24 cellular contexts compared by ENCODE assay signal in genomic region chr7:70353310-70353947, GRCh38.
DNase-seq lines count a peak whose midpoint lies in the region; ATAC-seq and TF ChIP-seq lines count a peak whose summit lies in the region.
"Had no signal": no experiment of that assay in that cellular context is flagged by ENCODE, and none has a peak within 500 bp of the region (broad histone marks: within the 10 kb centered on the region; RNA-seq: fewer than 3 reads in every experiment).

No MANE protein-coding gene starts in this region.

- H3K4me3 ChIP-seq in endodermal cell (ENCODE audit: low read length) (no peak overlapping the region), adrenal gland (no peak overlapping the region)
- H3K4me3 ChIP-seq: GM12878, neural progenitor cell, PC-9, SJSA1, upper lobe of left lung had no signal

- H3K9ac ChIP-seq in endodermal cell (ENCODE audit: extremely low read depth, low read length, poor library complexity, severe bottlenecking), result no peak overlapping the region
- H3K9ac ChIP-seq: neural progenitor cell had no signal

- DNase-seq in GM04503 (ENCODE audit: low read depth), result peak; percentile 17
- DNase-seq in NCI-H446 treated with DMSO at 0.1 percent for 48 hours (lab: John Stamatoyannopoulos, UW), result peak; percentile 28
- DNase-seq in endodermal cell, result no peak
- no peak for DNase-seq in naive B cell
- no peak for DNase-seq in adrenal gland
- DNase-seq in effector CD4-positive, alpha-beta T cell, result no peak
- no peak for DNase-seq in T1000 (lab: John Stamatoyannopoulos, UW)
- DNase-seq: effector memory CD8-positive, alpha-beta T cell; foreskin keratinocyte; HCEC 1CT; kidney glomerular epithelial cell; mesenchymal stem cell; NCI-H1436; PC-9; stimulated activated CD4-positive, alpha-beta T cell treated with anti-CD3 and anti-CD28 coated beads, Interleukin-2, amount 100 ng/mL, for 48 hours; stimulated activated naive CD8-positive, alpha-beta T cell treated with anti-CD3 and anti-CD28 coated beads, Interleukin-15, amount 100 ng/mL, for 72 hours; upper lobe of left lung had no signal

- no peak for TF ChIP-seq POLR2A in adrenal gland (IDR thresholded peaks at IDR 0.05)

- H3K4me1 Mint-ChIP-seq in endodermal cell (peaks cover 29% of the 10 kb centered on the region), naive B cell (peaks cover 23 to 37% (median 32%) of the 10 kb centered on the region in 3 donors)

- intact Hi-C loops in adrenal gland (cut with DNase I), result no loop called here

- peaks cover 10% of the 10 kb centered on the region for H3K36me3 Mint-ChIP-seq in endodermal cell (ENCODE audit: low read depth)
- peaks cover 0 to 12% of the 10 kb centered on the region in 2 donors for H3K36me3 Mint-ChIP-seq in naive B cell
- H3K36me3 Mint-ChIP-seq: activated naive CD8-positive, alpha-beta T cell had no signal

- H3K4me3 Mint-ChIP-seq in endodermal cell (no peak overlapping the region), naive B cell (no peak overlapping the region)
- H3K4me3 Mint-ChIP-seq: activated naive CD8-positive, alpha-beta T cell; effector memory CD8-positive, alpha-beta T cell; neural progenitor cell; stimulated activated naive CD8-positive, alpha-beta T cell treated with anti-CD3 and anti-CD28 coated beads, Interleukin-15, amount 100 ng/mL, for 72 hours had no signal

- H3K27me3 Mint-ChIP-seq in endodermal cell (ENCODE audit: insufficient read depth), result no peaks in the 10 kb centered on the region
- H3K27me3 Mint-ChIP-seq in naive B cell, result no peaks in the 10 kb centered on the region
- H3K27me3 Mint-ChIP-seq: activated naive CD8-positive, alpha-beta T cell; B cell; effector memory CD8-positive, alpha-beta T cell; progenitor cell of endocrine pancreas; stimulated activated naive CD8-positive, alpha-beta T cell treated with anti-CD3 and anti-CD28 coated beads, Interleukin-15, amount 100 ng/mL, for 72 hours had no signal

- H3K9me3 Mint-ChIP-seq in endodermal cell (no peaks in the 10 kb centered on the region), naive B cell (peaks cover 0 to 4% (median 2%) of the 10 kb centered on the region in 7 donors)
- H3K9me3 Mint-ChIP-seq: neural progenitor cell; stimulated activated naive CD8-positive, alpha-beta T cell treated with anti-CD3 and anti-CD28 coated beads, Interleukin-15, amount 100 ng/mL, for 72 hours had no signal

- no peak overlapping the region for H3K27ac ChIP-seq in endodermal cell (ENCODE audit: low read depth, low read length)
- no peak overlapping the region for H3K27ac ChIP-seq in adrenal gland
- H3K27ac ChIP-seq: foreskin keratinocyte, neural progenitor cell, PC-9, SJSA1, upper lobe of left lung had no signal

- H3K27ac Mint-ChIP-seq in endodermal cell, result peak overlapping the region; percentile 13
- peak overlapping the region in 4 of 6 donors; percentile 43 to 95 (median 83) for H3K27ac Mint-ChIP-seq in naive B cell
- H3K27ac Mint-ChIP-seq: activated naive CD8-positive, alpha-beta T cell; neural progenitor cell; progenitor cell of endocrine pancreas; stimulated activated naive CD8-positive, alpha-beta T cell treated with anti-CD3 and anti-CD28 coated beads, Interleukin-15, amount 100 ng/mL, for 72 hours had no signal

- H3K9me3 ChIP-seq in endodermal cell (ENCODE audit: control insufficient read depth, low read length) (peaks cover 6% of the 10 kb centered on the region), adrenal gland (replicated peaks in 1 of 3) (no peaks in the 10 kb centered on the region)
- H3K9me3 ChIP-seq: upper lobe of left lung had no signal

- TF ChIP-seq CTCF in endodermal cell (conservative IDR thresholded peaks at IDR 0.05) (no peak), adrenal gland (IDR thresholded peaks at IDR 0.05) (no peak)

- peaks cover 5% of the 10 kb centered on the region for H3K36me3 ChIP-seq in endodermal cell (ENCODE audit: control insufficient read depth, insufficient read depth, low read length)
- no peaks in the 10 kb centered on the region for H3K36me3 ChIP-seq in adrenal gland (replicated peaks in 1 of 2)
- H3K36me3 ChIP-seq: neural progenitor cell, SJSA1, upper lobe of left lung had no signal

- H3K27me3 ChIP-seq in endodermal cell (ENCODE audit: control insufficient read depth, insufficient read depth, low read length, poor library complexity, severe bottlenecking) (no peaks in the 10 kb centered on the region), adrenal gland (no peaks in the 10 kb centered on the region)
- H3K27me3 ChIP-seq: foreskin keratinocyte, SJSA1, upper lobe of left lung had no signal

- ATAC-seq in naive B cell (ENCODE audit: low read depth in 2 of 2) (no peak), GM21423 (IDR thresholded peaks at IDR 0.05; ENCODE audit: unreplicated experiment) (no peak)
- ATAC-seq: effector memory CD8-positive, alpha-beta T cell; foreskin keratinocyte; GM12878; stimulated activated naive CD8-positive, alpha-beta T cell treated with anti-CD3 and anti-CD28 coated beads, Interleukin-15, amount 100 ng/mL, for 72 hours had no signal

- WGBS in endodermal cell (ENCODE audit: insufficient coverage in 1 of 2, insufficient read length in 1 of 2), 2 experiments, result 90 to 93% methylated on average over 2 of the region's 2 CpGs
- 84 to 95% (median 91%) methylated on average over 2 of the region's 2 CpGs for WGBS in adrenal gland, 4 donors

- H3K4me1 ChIP-seq in endodermal cell (ENCODE audit: control insufficient read depth, insufficient read depth, low read length) (peaks cover 3% of the 10 kb centered on the region), adrenal gland (replicated peaks in 1 of 2) (no peaks in the 10 kb centered on the region)
- H3K4me1 ChIP-seq: foreskin keratinocyte, SJSA1 had no signal

Comparison
In these comparisons a context has a peak if more than half of its experiments do, and no peak if none do; other contexts are left out.
1. DNase-seq: peak in GM04503 (single experiment) and NCI-H446 treated with DMSO at 0.1 percent for 48 hours (single experiment); none in endodermal cell (single experiment), naive B cell (single experiment), adrenal gland (0 of 7), effector CD4-positive, alpha-beta T cell (single experiment) and T1000 (single experiment).